ENCODE assay signal across 8 cellular contexts in genomic region chr1:27527223-27527856, GRCh38. TPM values are rescaled to one million over a fixed set of nuclear protein-coding genes. Genes with fewer than 3 reads are reported as not detected.
DNase-seq lines count a peak whose midpoint lies in the region; ATAC-seq lines count a peak whose summit lies in the region.

No MANE protein-coding gene starts in this region.

- no peaks in the 10 kb centered on the region for H3K9me3 Mint-ChIP-seq in naive thymus-derived CD8-positive, alpha-beta T cell

- ATAC-seq in naive thymus-derived CD8-positive, alpha-beta T cell, result peak; percentile 32 to 36
- no peak for ATAC-seq in GM19463 (IDR thresholded peaks at IDR 0.05; ENCODE audit: unreplicated experiment)
- no peak for ATAC-seq in GM21576 (IDR thresholded peaks at IDR 0.05; ENCODE audit: unreplicated experiment)
- no peak for ATAC-seq in HG03196 (IDR thresholded peaks at IDR 0.05; ENCODE audit: unreplicated experiment)

- POLR2A ChIA-PET in naive thymus-derived CD8-positive, alpha-beta T cell (lab: Charles Lee), result interaction anchor here (0.5 to 10.8 kb wide), 18 partner anchors 10 to 562 kb away, joined by 3 to 144 read pairs (median 5); partner anchors contain the start of genes AHDC1 and WASF2

- peaks cover 0 to 8% (median 3%) of the 10 kb centered on the region in 3 donors for H3K36me3 Mint-ChIP-seq in naive thymus-derived CD8-positive, alpha-beta T cell

- H3K4me3 Mint-ChIP-seq in naive thymus-derived CD8-positive, alpha-beta T cell, result peak overlapping the region; percentile 74 to 99 (median 93)

- no peaks in the 10 kb centered on the region for H3K27me3 Mint-ChIP-seq in naive thymus-derived CD8-positive, alpha-beta T cell

- peak overlapping the region; percentile 94 to 99 (median 98) for H3K27ac Mint-ChIP-seq in naive thymus-derived CD8-positive, alpha-beta T cell

- H3K27ac ChIP-seq in epithelial cell of prostate, result peak overlapping the region; percentile 83

- DNase-seq in DMS79 treated with DMSO at 0.1 percent for 48 hours (lab: John Stamatoyannopoulos, UW) (peak; percentile 94), NCI-H146 (lab: John Stamatoyannopoulos, UW) (peak; percentile 99), T-helper 9 cell (peak; percentile 25), epithelial cell of prostate (ENCODE audit: low read depth, low spot score) (no peak)
- DNase-seq in naive thymus-derived CD8-positive, alpha-beta T cell, result peak; percentile 46 to 92 (median 69)

- peaks cover 54 to 78% (median 71%) of the 10 kb centered on the region in 4 donors for H3K4me1 Mint-ChIP-seq in naive thymus-derived CD8-positive, alpha-beta T cell

RNA-seq across cellular contexts. Expression of gene WASF2, which starts 37.4 kb away (rescaled TPM):
- 100 to 1,000 TPM; 183 to 185 TPM for total RNA-seq in naive thymus-derived CD8-positive, alpha-beta T cell
- polyA plus RNA-seq in naive thymus-derived CD8-positive, alpha-beta T cell, result 10 to 100 TPM; 54.8 to 68.9 (median 68.5) TPM

Comparison
In these comparisons a context has a peak if more than half of its experiments do, and no peak if none do; other contexts are left out.
1. ATAC-seq: peak in naive thymus-derived CD8-positive, alpha-beta T cell (2 of 2); none in GM19463 (single experiment), GM21576 (single experiment) and HG03196 (single experiment).